In the genomic region with DNA sequence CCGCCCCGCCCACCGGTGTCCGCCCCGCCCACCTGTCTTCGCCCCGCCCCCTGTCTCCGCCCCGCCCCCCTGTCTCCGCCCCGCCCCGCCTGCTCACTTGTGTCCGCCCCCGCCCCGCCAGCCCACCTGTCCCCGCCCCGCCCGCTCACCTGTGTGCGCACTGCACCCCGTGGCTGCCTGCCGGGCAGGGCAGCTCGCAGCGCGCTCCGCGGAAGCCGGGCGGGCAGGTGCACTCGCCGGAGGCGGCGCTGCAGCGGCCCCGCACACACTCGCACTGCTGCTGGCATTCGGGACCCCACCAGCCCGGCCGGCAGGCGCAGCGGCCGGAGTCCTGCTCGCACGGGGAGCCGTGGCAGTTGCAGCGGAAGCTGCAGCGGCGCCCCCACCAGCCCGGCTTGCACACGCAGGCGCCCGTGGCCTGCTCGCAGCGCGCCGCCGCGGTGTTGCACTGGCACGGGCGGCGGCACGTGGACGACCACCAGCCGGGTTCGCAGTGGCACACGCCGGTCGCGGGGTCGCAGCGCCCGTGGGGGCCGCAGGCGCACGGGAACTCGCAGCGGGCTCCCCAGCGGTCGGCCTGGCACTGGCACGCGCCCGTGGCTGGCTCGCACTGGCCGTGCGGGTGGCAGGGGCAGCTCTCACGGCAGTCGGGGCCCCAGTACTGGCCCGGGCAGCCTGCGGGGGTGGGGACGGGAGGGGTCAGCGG, we compare ENCODE assay signal across 8 cellular contexts. TPM values are rescaled to one million over a fixed set of nuclear protein-coding genes. Genes with fewer than 3 reads are reported as not detected.
DNase-seq lines count a peak whose midpoint lies in the region; ATAC-seq and TF ChIP-seq lines count a peak whose summit lies in the region.

No MANE protein-coding gene starts in this region.

- no peaks in the 10 kb centered on the region for H3K9me3 ChIP-seq in ovary

- 1 to 2% (median 1%) methylated on average over 15 to 89 of the region's 90 CpGs for WGBS in ovary, 3 donors

- peaks cover 5% of the 10 kb centered on the region for H3K4me1 ChIP-seq in ovary (ENCODE audit: insufficient read depth)

- no peak for TF ChIP-seq EP300 in ovary (IDR thresholded peaks at IDR 0.05)

- TF ChIP-seq POLR2A in ovary (IDR thresholded peaks at IDR 0.05): no peak

- intact Hi-C loops in ovary (cut with DNase I): loop anchor here in 2 of 4 donors (5.0 to 10.0 kb wide), 2 partner anchors 71 to 141 kb away; no protein-coding TSS in a partner anchor

- no peaks in the 10 kb centered on the region for H3K36me3 ChIP-seq in ovary

- ATAC-seq in GM18502 (IDR thresholded peaks at IDR 0.05; ENCODE audit: poor library complexity, unreplicated experiment): no peak

- no peak overlapping the region for H3K27ac ChIP-seq in ovary

- DNase-seq in GM10266 (ENCODE audit: extremely low spot score) (peak; percentile 82), NCI-H1048 (lab: John Stamatoyannopoulos, UW) (peak; percentile 67), fibroblast of villous mesenchyme (ENCODE audit: low read depth) (no peak), ovary (peak in 2 of 5 donors; percentile 56 to 68), SK-N-DZ (ENCODE audit: low spot score) (no peak), H4 (ENCODE audit: low spot score) (no peak)
- peak; percentile 78 for DNase-seq in activated T-cell treated with anti-CD3 and anti-CD28 coated beads, Interleukin-2, amount 50 U/mL, for 1 hour

- no peaks in the 10 kb centered on the region for H3K27me3 ChIP-seq in ovary

- TF ChIP-seq CTCF in GM10266 (IDR thresholded peaks at IDR 0.05; ENCODE audit: control insufficient read depth, insufficient read depth, low read depth, missing control alignments) (no peak), fibroblast of villous mesenchyme (IDR thresholded peaks at IDR 0.05; ENCODE audit: insufficient read depth, low read depth, low read length) (peak; percentile 11), ovary (IDR thresholded peaks at IDR 0.05) (no peak)

- peak overlapping the region; percentile 46 for H3K4me3 ChIP-seq in fibroblast of villous mesenchyme (ENCODE audit: low read depth, low read length)
- H3K4me3 ChIP-seq in ovary: peak overlapping the region; percentile 24

RNA-seq across cellular contexts. Expression of a gene that starts 2.1 kb away (rescaled TPM):
- total RNA-seq in fibroblast of villous mesenchyme (0.64 and 1.3 TPM in 2 replicates), ovary (10 to 100 TPM in 1 of 7 donors, 1 to 10 TPM in 6; 2.6 to 10.2 (median 5.7) TPM)
- 1 to 10 TPM; 1.7 to 6.5 TPM for polyA plus RNA-seq in ovary
- 0.56 and 1.0 TPM in 2 replicates for polyA plus RNA-seq in SK-N-DZ (2014; cell fraction: cytosol; rRNA removed)
- 1.8 and 3.1 TPM in 2 replicates for polyA plus RNA-seq in SK-N-DZ (2014; cell fraction: nucleus; rRNA removed)
- 0.06 TPM in 1 of 2 replicates, not detected in the other for total RNA-seq in H4 (2014; rRNA removed; shearing (Covaris generic))

RNA-seq across cellular contexts. Expression of a gene that starts 6.2 kb away (rescaled TPM):
- 7.4 and 9.1 TPM in 2 replicates for total RNA-seq in fibroblast of villous mesenchyme
- 10 to 100 TPM in 1 of 7 donors, 1 to 10 TPM in 6; 3.0 to 11.0 (median 5.7) TPM for total RNA-seq in ovary
- polyA plus RNA-seq in ovary: 1 to 10 TPM; 2.3 to 6.2 TPM
- 3.1 and 3.3 TPM in 2 replicates for polyA plus RNA-seq in SK-N-DZ (2014; cell fraction: cytosol; rRNA removed)
- 19.3 and 36.4 TPM in 2 replicates for polyA plus RNA-seq in SK-N-DZ (2014; cell fraction: nucleus; rRNA removed)
- 3.2 and 4.9 TPM in 2 replicates for total RNA-seq in H4 (2014; rRNA removed; shearing (Covaris generic))

RNA-seq across cellular contexts. Expression of a gene that starts 14.8 kb away (rescaled TPM):
- total RNA-seq in fibroblast of villous mesenchyme (3.5 and 8.6 TPM in 2 replicates), ovary (10 to 100 TPM in 3 of 7 donors, 1 to 10 TPM in 4; 3.5 to 24.6 (median 8.8) TPM)
- polyA plus RNA-seq in ovary: 1 to 10 TPM; 5.0 to 7.1 TPM
- 17.8 and 22.8 TPM in 2 replicates for polyA plus RNA-seq in SK-N-DZ (2014; cell fraction: cytosol; rRNA removed)
- polyA plus RNA-seq in SK-N-DZ (2014; cell fraction: nucleus; rRNA removed): 9.9 and 11.3 TPM in 2 replicates
- 2.9 and 4.7 TPM in 2 replicates for total RNA-seq in H4 (2014; rRNA removed; shearing (Covaris generic))

RNA-seq across cellular contexts. Expression of a gene that starts 41.2 kb away (rescaled TPM):
- total RNA-seq in fibroblast of villous mesenchyme (107 and 117 TPM in 2 replicates), ovary (100 to 1,000 TPM; 146 to 379 (median 290) TPM)
- 100 to 1,000 TPM; 150 to 186 TPM for polyA plus RNA-seq in ovary
- 121 and 134 TPM in 2 replicates for polyA plus RNA-seq in SK-N-DZ (2014; cell fraction: cytosol; rRNA removed)
- 125 and 219 TPM in 2 replicates for polyA plus RNA-seq in SK-N-DZ (2014; cell fraction: nucleus; rRNA removed)
- 77.5 and 84.5 TPM in 2 replicates for total RNA-seq in H4 (2014; rRNA removed; shearing (Covaris generic))

Comparison
In these comparisons a context has a peak if more than half of its experiments do, and no peak if none do; other contexts are left out.
1. DNase-seq: peak in GM10266 (single experiment), NCI-H1048 (single experiment) and activated T-cell treated with anti-CD3 and anti-CD28 coated beads, Interleukin-2, amount 50 U/mL, for 1 hour (single experiment); none in fibroblast of villous mesenchyme (single experiment), SK-N-DZ (single experiment) and H4 (single experiment).